ENCODE assay signal across 15 cellular contexts in the genomic region with DNA sequence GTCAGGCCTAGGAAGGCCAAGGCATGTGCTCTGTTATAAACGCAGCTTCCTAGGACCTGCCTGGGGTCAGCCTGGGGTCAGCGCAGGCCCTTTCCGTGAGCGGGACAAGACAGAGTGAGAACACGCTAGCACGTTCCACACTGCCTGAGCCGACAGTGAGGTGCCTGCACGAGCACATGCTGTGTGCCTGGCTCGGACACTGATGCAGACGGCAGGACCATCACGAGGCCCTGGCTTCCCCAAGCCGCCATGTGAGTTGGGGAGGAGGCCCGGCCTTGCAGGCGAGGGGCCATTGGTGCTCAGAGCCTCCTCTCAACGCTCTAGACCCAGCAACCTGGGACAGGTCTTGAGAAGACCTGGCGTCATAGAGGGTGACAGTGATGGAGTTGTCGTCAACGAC. TPM values are rescaled to one million over a fixed set of nuclear protein-coding genes. Genes with fewer than 3 reads are reported as not detected.
DNase-seq lines count a peak whose midpoint lies in the region; ATAC-seq, FAIRE-seq and TF ChIP-seq lines count a peak whose summit lies in the region.
"Had no signal": no experiment of that assay in that cellular context is flagged by ENCODE, and none has a peak within 500 bp of the region (broad histone marks: within the 10 kb centered on the region; RNA-seq: fewer than 3 reads in every experiment).

No MANE protein-coding gene starts in this region.

- no peaks in the 10 kb centered on the region for H3K27me3 Mint-ChIP-seq in activated naive CD4-positive, alpha-beta T cell treated with anti-CD3 and anti-CD28 coated beads, Interleukin-2, amount 10 ng/mL, durations not matched to agents 7 days and 5 days
- H3K27me3 Mint-ChIP-seq in activated CD8-positive, alpha-beta T cell treated with anti-CD3 and anti-CD28 coated beads, Interleukin-2, amount 10 ng/mL, durations not matched to agents 7 days and 5 days (ENCODE audit: low read depth): no peaks in the 10 kb centered on the region
- H3K27me3 Mint-ChIP-seq: naive B cell had no signal

- DNase-seq in activated naive CD4-positive, alpha-beta T cell treated with anti-CD3 and anti-CD28 coated beads, Interleukin-2, amount 10 ng/mL, durations not matched to agents 7 days and 5 days: no peak
- DNase-seq in activated naive CD4-positive, alpha-beta T cell treated with Interleukin-2 at 50 U/mL for 16 hours: no peak
- no peak for DNase-seq in activated CD8-positive, alpha-beta T cell treated with anti-CD3 and anti-CD28 coated beads, Interleukin-2, amount 10 ng/mL, durations not matched to agents 7 days and 5 days
- peak; percentile 74 for DNase-seq in kidney
- no peak for DNase-seq in thoracic aorta (ENCODE audit: low spot score)
- DNase-seq in DMS53 treated with DMSO at 0.1 percent for 48 hours (lab: John Stamatoyannopoulos, UW; ENCODE audit: unreplicated experiment): no peak
- DNase-seq: MV-4-11, naive B cell, NCI-H2227 treated with DMSO at 0.1 percent for 48 hours had no signal

- H3K27me3 ChIP-seq in thoracic aorta (replicated peaks; ENCODE audit: insufficient read depth): no peaks in the 10 kb centered on the region
- H3K27me3 ChIP-seq: breast epithelium had no signal

- intact Hi-C loops in kidney (cut with DNase I): no loop called here

- peaks cover 65% of the 10 kb centered on the region for H3K36me3 Mint-ChIP-seq in activated naive CD4-positive, alpha-beta T cell treated with anti-CD3 and anti-CD28 coated beads, Interleukin-2, amount 10 ng/mL, durations not matched to agents 7 days and 5 days
- H3K36me3 Mint-ChIP-seq in activated CD8-positive, alpha-beta T cell treated with anti-CD3 and anti-CD28 coated beads, Interleukin-2, amount 10 ng/mL, durations not matched to agents 7 days and 5 days (ENCODE audit: low read depth): peaks cover 53% of the 10 kb centered on the region
- H3K36me3 Mint-ChIP-seq: naive B cell had no signal

- H3K27ac Mint-ChIP-seq in activated naive CD4-positive, alpha-beta T cell treated with anti-CD3 and anti-CD28 coated beads, Interleukin-2, amount 10 ng/mL, durations not matched to agents 7 days and 5 days: peak overlapping the region; percentile 86
- peak overlapping the region; percentile 84 for H3K27ac Mint-ChIP-seq in activated CD8-positive, alpha-beta T cell treated with anti-CD3 and anti-CD28 coated beads, Interleukin-2, amount 10 ng/mL, durations not matched to agents 7 days and 5 days

- no peaks in the 10 kb centered on the region for H3K9me3 Mint-ChIP-seq in activated naive CD4-positive, alpha-beta T cell treated with anti-CD3 and anti-CD28 coated beads, Interleukin-2, amount 10 ng/mL, durations not matched to agents 7 days and 5 days
- H3K9me3 Mint-ChIP-seq in activated CD8-positive, alpha-beta T cell treated with anti-CD3 and anti-CD28 coated beads, Interleukin-2, amount 10 ng/mL, durations not matched to agents 7 days and 5 days (ENCODE audit: insufficient read depth): no peaks in the 10 kb centered on the region
- H3K9me3 Mint-ChIP-seq: naive B cell had no signal

- CTCF ChIA-PET in activated naive CD4-positive, alpha-beta T cell treated with anti-CD3 and anti-CD28 coated beads, Interleukin-2, amount 10 ng/mL, durations not matched to agents 7 days and 5 days (lab: Charles Lee): no interaction called here
- CTCF ChIA-PET in activated CD8-positive, alpha-beta T cell treated with anti-CD3 and anti-CD28 coated beads, Interleukin-2, amount 10 ng/mL, durations not matched to agents 7 days and 5 days (lab: Charles Lee): no interaction called here

- H3K4me3 ChIP-seq in kidney (ENCODE audit: low read length in 2 of 2): no peak overlapping the region
- no peak overlapping the region for H3K4me3 ChIP-seq in thoracic aorta
- H3K4me3 ChIP-seq: breast epithelium had no signal

- H3K36me3 ChIP-seq in kidney (ENCODE audit: control insufficient read depth in 1 of 2, insufficient read depth in 2 of 2, low read length in 2 of 2) (peaks cover 0 to 18% of the 10 kb centered on the region in 2 donors), thoracic aorta (peaks cover 27% of the 10 kb centered on the region)
- H3K36me3 ChIP-seq: breast epithelium had no signal

- H3K9ac ChIP-seq in kidney (ENCODE audit: low read length in 2 of 2): no peak overlapping the region

- H3K27ac ChIP-seq in kidney (ENCODE audit: low read depth in 2 of 2, low read length in 2 of 2) (peak overlapping the region in 1 of 2 donors; percentile 41), thoracic aorta (peak overlapping the region; percentile 67 to 95)

- no peak for ATAC-seq in activated CD8-positive, alpha-beta T cell treated with anti-CD3 and anti-CD28 coated beads, Interleukin-2, amount 10 ng/mL, durations not matched to agents 7 days and 5 days
- ATAC-seq in thoracic aorta (ENCODE audit: insufficient number of reproducible peaks, low FRiP score, low read depth) (no peak), SK-N-SH treated with all-trans-retinoic acid at 6 μM for 48 hours (no peak), HG02981 (IDR thresholded peaks at IDR 0.05; ENCODE audit: unreplicated experiment) (no peak)

- POLR2A ChIA-PET in activated CD8-positive, alpha-beta T cell treated with anti-CD3 and anti-CD28 coated beads, Interleukin-2, amount 10 ng/mL, durations not matched to agents 7 days and 5 days (lab: Charles Lee): interaction anchor here (0.6 to 1.2 kb wide), 2 partner anchors 16 to 101 kb away, joined by 3 to 4 read pairs; no protein-coding TSS in a partner anchor

- peaks cover 12 to 52% of the 10 kb centered on the region in 2 donors for H3K4me1 ChIP-seq in kidney (ENCODE audit: control insufficient read depth in 1 of 2, insufficient read depth in 1 of 2, low read depth in 1 of 2, low read length in 2 of 2)
- peaks cover 43 to 69% of the 10 kb centered on the region in 2 donors for H3K4me1 ChIP-seq in thoracic aorta (ENCODE audit: control insufficient read depth in 1 of 2, low read depth in 2 of 2)

- no peaks in the 10 kb centered on the region for H3K9me3 ChIP-seq in kidney (ENCODE audit: control insufficient read depth in 1 of 2, low read length in 2 of 2)
- no peaks in the 10 kb centered on the region for H3K9me3 ChIP-seq in thoracic aorta
- H3K9me3 ChIP-seq: breast epithelium had no signal

- no peak overlapping the region for H3K4me3 Mint-ChIP-seq in activated naive CD4-positive, alpha-beta T cell treated with anti-CD3 and anti-CD28 coated beads, Interleukin-2, amount 10 ng/mL, durations not matched to agents 7 days and 5 days
- no peak overlapping the region for H3K4me3 Mint-ChIP-seq in activated CD8-positive, alpha-beta T cell treated with anti-CD3 and anti-CD28 coated beads, Interleukin-2, amount 10 ng/mL, durations not matched to agents 7 days and 5 days

- no peak for FAIRE-seq in kidney (lab: Jason Lieb, UNC)
- FAIRE-seq: small intestine had no signal

- peaks cover 91% of the 10 kb centered on the region for H3K4me1 Mint-ChIP-seq in activated naive CD4-positive, alpha-beta T cell treated with anti-CD3 and anti-CD28 coated beads, Interleukin-2, amount 10 ng/mL, durations not matched to agents 7 days and 5 days
- H3K4me1 Mint-ChIP-seq in activated CD8-positive, alpha-beta T cell treated with anti-CD3 and anti-CD28 coated beads, Interleukin-2, amount 10 ng/mL, durations not matched to agents 7 days and 5 days (ENCODE audit: low read depth): peaks cover 66% of the 10 kb centered on the region

- TF ChIP-seq CTCF in kidney (IDR thresholded peaks at IDR 0.05; ENCODE audit: borderline replicate concordance, extremely low read depth, insufficient read depth) (no peak), thoracic aorta (IDR thresholded peaks at IDR 0.05) (no peak)

TF ChIP-seq in SK-N-SH treated with all-trans-retinoic acid at 6 μM for 48 hours, 23 proteins besides CTCF, POLR2A, EP300 and RAD21 (continues in another document):
- TF ChIP-seq TCF4 (CRISPR knock-in tag; IDR thresholded peaks at IDR 0.05; ENCODE audit: borderline replicate concordance) (no peak), ZFP3 (CRISPR knock-in tag; IDR thresholded peaks at IDR 0.05) (no peak), BACH2 (CRISPR knock-in tag; IDR thresholded peaks at IDR 0.05; ENCODE audit: borderline replicate concordance) (no peak), PPARA (CRISPR knock-in tag; IDR thresholded peaks at IDR 0.05; ENCODE audit: borderline replicate concordance) (no peak), ESRRG (CRISPR knock-in tag; IDR thresholded peaks at IDR 0.05) (no peak), ZNF8 (CRISPR knock-in tag; IDR thresholded peaks at IDR 0.05) (no peak), ZC3H10 (CRISPR knock-in tag; IDR thresholded peaks at IDR 0.05) (no peak), ARNTL (CRISPR knock-in tag; IDR thresholded peaks at IDR 0.05; ENCODE audit: borderline replicate concordance, low read depth) (no peak), GLIS3 (CRISPR knock-in tag; IDR thresholded peaks at IDR 0.05) (no peak), SNAI2 (CRISPR knock-in tag; IDR thresholded peaks at IDR 0.05) (no peak), ISL1 (CRISPR knock-in tag; IDR thresholded peaks at IDR 0.05) (no peak)
- TF ChIP-seq, protein P1, sequence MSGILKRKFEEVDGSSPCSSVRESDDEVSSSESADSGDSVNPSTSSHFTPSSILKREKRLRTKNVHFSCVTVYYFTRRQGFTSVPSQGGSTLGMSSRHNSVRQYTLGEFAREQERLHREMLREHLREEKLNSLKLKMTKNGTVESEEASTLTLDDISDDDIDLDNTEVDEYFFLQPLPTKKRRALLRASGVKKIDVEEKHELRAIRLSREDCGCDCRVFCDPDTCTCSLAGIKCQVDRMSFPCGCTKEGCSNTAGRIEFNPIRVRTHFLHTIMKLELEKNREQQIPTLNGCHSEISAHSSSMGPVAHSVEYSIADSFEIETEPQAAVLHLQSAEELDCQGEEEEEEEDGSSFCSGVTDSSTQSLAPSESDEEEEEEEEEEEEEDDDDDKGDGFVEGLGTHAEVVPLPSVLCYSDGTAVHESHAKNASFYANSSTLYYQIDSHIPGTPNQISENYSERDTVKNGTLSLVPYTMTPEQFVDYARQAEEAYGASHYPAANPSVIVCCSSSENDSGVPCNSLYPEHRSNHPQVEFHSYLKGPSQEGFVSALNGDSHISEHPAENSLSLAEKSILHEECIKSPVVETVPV (CRISPR knock-in tag; IDR thresholded peaks at IDR 0.05): no peak

RNA-seq across cellular contexts. Expression of gene TMEM204, which starts 9.1 kb away (rescaled TPM):
- 10 to 100 TPM; 35.1 to 35.6 TPM for total RNA-seq in activated CD8-positive, alpha-beta T cell treated with anti-CD3 and anti-CD28 coated beads, Interleukin-2, amount 10 ng/mL, durations not matched to agents 7 days and 5 days
- total RNA-seq in kidney (40.9 TPM), thoracic aorta (100 to 1,000 TPM; 111 to 125 TPM)
- 49.5 TPM for polyA plus RNA-seq in kidney (ENCODE audit: insufficient read depth, low read depth, low replicate concordance)
- total RNA-seq: Daoy had no signal

RNA-seq across cellular contexts. Expression of gene TELO2, which starts 49.4 kb away (rescaled TPM):
- total RNA-seq in activated CD8-positive, alpha-beta T cell treated with anti-CD3 and anti-CD28 coated beads, Interleukin-2, amount 10 ng/mL, durations not matched to agents 7 days and 5 days: 10 to 100 TPM; 70.1 to 73.3 TPM
- 37.4 TPM for total RNA-seq in kidney
- 27.7 TPM for polyA plus RNA-seq in kidney (ENCODE audit: insufficient read depth, low read depth, low replicate concordance)
- total RNA-seq in thoracic aorta: 10 to 100 TPM; 24.8 to 27.9 TPM

RNA-seq across cellular contexts. Expression of gene PTX4, which starts 53.8 kb away (rescaled TPM):
- not detected for total RNA-seq in activated CD8-positive, alpha-beta T cell treated with anti-CD3 and anti-CD28 coated beads, Interleukin-2, amount 10 ng/mL, durations not matched to agents 7 days and 5 days
- total RNA-seq in kidney: not detected
- not detected for polyA plus RNA-seq in kidney (ENCODE audit: insufficient read depth, low read depth, low replicate concordance)
- total RNA-seq in thoracic aorta: under 1 TPM in 1 of 2 donors, not detected in 1; 0.78 TPM
- total RNA-seq: breast epithelium, Daoy had no signal
- polyA plus RNA-seq: esophagus had no signal
